In genomic region chr16:5377280-5377898, GRCh38 we compare ENCODE assay signal across 26 cellular contexts.
"Had no signal": no experiment of that assay in that cellular context is flagged by ENCODE, and none has a peak within 500 bp of the region (broad histone marks: within the 10 kb centered on the region; RNA-seq: fewer than 3 reads in every experiment).

No MANE protein-coding gene starts in this region.

- H3K27ac ChIP-seq: lower lobe of right lung, pancreas, prostate gland, sigmoid colon, spleen, tibial nerve, vagina had no signal

- H3K9me3 ChIP-seq: lower lobe of right lung, pancreas, prostate gland, sigmoid colon, spleen, vagina had no signal

- H3K36me3 Mint-ChIP-seq: naive thymus-derived CD8-positive, alpha-beta T cell; stimulated activated effector memory CD8-positive, alpha-beta T cell treated with anti-CD3 and anti-CD28 coated beads, Interleukin-12 subunit alpha, Interleukin-12 subunit beta, amount 100 ng/mL, for 72 hours; type B pancreatic cell had no signal

- H3K9me3 Mint-ChIP-seq: nephron; neural crest cell; stimulated activated effector memory CD8-positive, alpha-beta T cell treated with anti-CD3 and anti-CD28 coated beads, Interleukin-12 subunit alpha, Interleukin-12 subunit beta, amount 100 ng/mL, for 72 hours; stimulated activated naive CD8-positive, alpha-beta T cell treated with anti-CD3 and anti-CD28 coated beads, Interleukin-15, Interleukin-2, amounts not matched to agents 100 ng/mL and 50 ng/mL, for 24 hours; type B pancreatic cell had no signal

- DNase-seq: kidney glomerular epithelial cell; left cardiac atrium; lower lobe of right lung; mammary epithelial cell; mesenchymal stem cell; naive thymus-derived CD8-positive, alpha-beta T cell; nucleus accumbens; pancreas; posterior cingulate gyrus; retina; right cardiac atrium; sigmoid colon; small intestine; spleen; stimulated activated CD4-positive, alpha-beta T cell treated with anti-CD3 and anti-CD28 coated beads, Interleukin-4, amount 100 ng/mL, for 24 hours; stimulated activated naive CD4-positive, alpha-beta T cell; substantia nigra had no signal

- ATAC-seq: left lobe of liver; lower lobe of right lung; naive thymus-derived CD8-positive, alpha-beta T cell; pancreas; right cardiac atrium; stimulated activated effector memory CD8-positive, alpha-beta T cell treated with anti-CD3 and anti-CD28 coated beads, Interleukin-12 subunit alpha, Interleukin-12 subunit beta, amount 100 ng/mL, for 72 hours had no signal

- H3K27ac Mint-ChIP-seq: naive thymus-derived CD8-positive, alpha-beta T cell; nephron; stimulated activated effector memory CD8-positive, alpha-beta T cell treated with anti-CD3 and anti-CD28 coated beads, Interleukin-12 subunit alpha, Interleukin-12 subunit beta, amount 100 ng/mL, for 72 hours; stimulated activated naive CD8-positive, alpha-beta T cell treated with anti-CD3 and anti-CD28 coated beads, Interleukin-15, Interleukin-2, amounts not matched to agents 100 ng/mL and 50 ng/mL, for 24 hours; type B pancreatic cell had no signal

- H3K4me1 Mint-ChIP-seq: naive thymus-derived CD8-positive, alpha-beta T cell; nephron; neural crest cell; stimulated activated effector memory CD8-positive, alpha-beta T cell treated with anti-CD3 and anti-CD28 coated beads, Interleukin-12 subunit alpha, Interleukin-12 subunit beta, amount 100 ng/mL, for 72 hours had no signal

- H3K36me3 ChIP-seq: lower lobe of right lung, pancreas, prostate gland, sigmoid colon, spleen, tibial nerve, vagina had no signal

- H3K27me3 ChIP-seq: pancreas, sigmoid colon, tibial nerve, vagina had no signal

- H3K4me3 ChIP-seq: lower lobe of right lung, pancreas, prostate gland, sigmoid colon, spleen, tibial nerve, vagina had no signal

- H3K4me3 Mint-ChIP-seq: nephron; neural crest cell; stimulated activated effector memory CD8-positive, alpha-beta T cell treated with anti-CD3 and anti-CD28 coated beads, Interleukin-12 subunit alpha, Interleukin-12 subunit beta, amount 100 ng/mL, for 72 hours; stimulated activated naive CD8-positive, alpha-beta T cell treated with anti-CD3 and anti-CD28 coated beads, Interleukin-15, Interleukin-2, amounts not matched to agents 100 ng/mL and 50 ng/mL, for 24 hours; type B pancreatic cell had no signal

- H3K4me1 ChIP-seq: lower lobe of right lung, pancreas, prostate gland, sigmoid colon, tibial nerve, vagina had no signal
